ENCODE assay signal across 10 cellular contexts in genomic region chr6:11196511-11197174, GRCh38. TPM values are rescaled to one million over a fixed set of nuclear protein-coding genes. Genes with fewer than 3 reads are reported as not detected.
A peak's percentile ranks its signal among the peaks of the same experiment; 100 is the strongest.
DNase-seq lines count a peak whose midpoint lies in the region; ATAC-seq and TF ChIP-seq lines count a peak whose summit lies in the region.
"Had no signal": no experiment of that assay in that cellular context is flagged by ENCODE, and none has a peak within 500 bp of the region (broad histone marks: within the 10 kb centered on the region; RNA-seq: fewer than 3 reads in every experiment).

No MANE protein-coding gene starts in this region.

- H3K4me1 ChIP-seq in HUES6 (ENCODE audit: control insufficient read depth, insufficient read depth, low read length) (peaks cover 29% of the 10 kb centered on the region), neuronal stem cell (ENCODE audit: control insufficient read depth in 2 of 2, insufficient read depth in 1 of 2, low read depth in 1 of 2, low read length in 2 of 2) (peaks cover 18 to 31% of the 10 kb centered on the region in 2 donors)

- H3K9me3 Mint-ChIP-seq in endothelial cell (ENCODE audit: unreplicated experiment), result no peaks in the 10 kb centered on the region

- H3K27ac ChIP-seq in HUES6 (ENCODE audit: low read depth, low read length), result peak overlapping the region; percentile 9; the same call in 1 of the 2 replicates
- H3K27ac ChIP-seq in neuronal stem cell (replicated peaks; ENCODE audit: low read length), result peak overlapping the region; percentile 87
- H3K27ac ChIP-seq: WERI-Rb-1 had no signal

- no peak overlapping the region for H3K27ac Mint-ChIP-seq in endothelial cell (ENCODE audit: unreplicated experiment)

- H3K18ac ChIP-seq in neuronal stem cell (ENCODE audit: low read length), result peak overlapping the region; percentile 76

- peaks cover 3% of the 10 kb centered on the region; the same call in 1 of the 2 replicates for H3K9me3 ChIP-seq in HUES6 (ENCODE audit: control insufficient read depth, insufficient read depth, low read depth, low read length)
- H3K9me3 ChIP-seq in neuronal stem cell (replicated peaks in 1 of 2; ENCODE audit: control insufficient read depth in 2 of 2, insufficient read depth in 1 of 2, low read depth in 1 of 2, low read length in 2 of 2), result peaks cover 2 to 15% of the 10 kb centered on the region in 2 donors

- POLR2A ChIA-PET in BJ (lab: Charles Lee), result no interaction called here

- H3K36me3 ChIP-seq in BJ (ENCODE audit: control insufficient read depth, insufficient read depth, low read length), result peaks cover 4% of the 10 kb centered on the region
- peaks cover 3% of the 10 kb centered on the region; the same call in 1 of the 2 replicates for H3K36me3 ChIP-seq in HUES6 (ENCODE audit: control insufficient read depth, insufficient read depth, low read length)
- peaks cover 4 to 70% of the 10 kb centered on the region in 2 donors for H3K36me3 ChIP-seq in neuronal stem cell (replicated peaks in 1 of 2; ENCODE audit: control insufficient read depth in 2 of 2, insufficient read depth in 2 of 2, low read length in 2 of 2)
- H3K36me3 ChIP-seq: WERI-Rb-1 had no signal

- no peaks in the 10 kb centered on the region for H3K27me3 ChIP-seq in BJ (ENCODE audit: control insufficient read depth, insufficient read depth, low read length)
- H3K27me3 ChIP-seq in HUES6 (ENCODE audit: control insufficient read depth, insufficient read depth, low read length), result no peaks in the 10 kb centered on the region
- no peaks in the 10 kb centered on the region for H3K27me3 ChIP-seq in neuronal stem cell (ENCODE audit: control insufficient read depth in 3 of 3, insufficient read depth in 3 of 3, low read depth in 1 of 3, low read length in 3 of 3)

- H3K9ac ChIP-seq in HUES6 (ENCODE audit: low read length) (no peak overlapping the region), neuronal stem cell (ENCODE audit: low read depth, low read length, poor library complexity) (no peak overlapping the region)

- TF ChIP-seq CTCF in BJ (IDR thresholded peaks at IDR 0.05; ENCODE audit: insufficient read depth, low read depth, low read length) (no peak), endothelial cell (IDR thresholded peaks at IDR 0.05; ENCODE audit: unreplicated experiment) (no peak)

- no peak overlapping the region for H2AK5ac ChIP-seq in neuronal stem cell (ENCODE audit: low read depth, low read length)

- H4K8ac ChIP-seq in neuronal stem cell (ENCODE audit: low read depth, low read length), result no peak overlapping the region

- no peaks in the 10 kb centered on the region for H3K79me1 ChIP-seq in neuronal stem cell (ENCODE audit: low read depth, low read length)

- H3K36me3 Mint-ChIP-seq in endothelial cell (ENCODE audit: low read depth, unreplicated experiment), result no peaks in the 10 kb centered on the region

- H2BK120ac ChIP-seq in neuronal stem cell (ENCODE audit: low read depth, low read length), result no peak overlapping the region

- peak overlapping the region; percentile 17 for H3K4me3 Mint-ChIP-seq in endothelial cell (ENCODE audit: unreplicated experiment)

- H3K4me3 ChIP-seq in BJ (ENCODE audit: low read depth, low read length) (peak overlapping the region; percentile 19; the same call in 1 of the 2 replicates), HUES6 (ENCODE audit: low read depth, low read length) (no peak overlapping the region; the same call in 1 of the 2 replicates), neuronal stem cell (ENCODE audit: low read length in 2 of 2) (peak overlapping the region in 1 of 2 donors; percentile 10)

- no peak overlapping the region for H3K4ac ChIP-seq in neuronal stem cell (ENCODE audit: low read length)

- H3K23ac ChIP-seq in neuronal stem cell (ENCODE audit: low read depth, low read length, poor library complexity), result no peak overlapping the region

- H2BK5ac ChIP-seq in neuronal stem cell (ENCODE audit: low read length), result peak overlapping the region; percentile 76

- no CpG with 5 or more reads among the region's 15 CpGs for WGBS in neuronal stem cell (ENCODE audit: extremely low coverage in 2 of 2, insufficient read length in 2 of 2, insufficient replicate concordance in 1 of 2), 2 donors

- no peak overlapping the region for H2BK15ac ChIP-seq in neuronal stem cell (ENCODE audit: low read length)

- peak overlapping the region; percentile 43 for H3K4me2 ChIP-seq in neuronal stem cell (ENCODE audit: insufficient read depth, low read length, poor library complexity, severe bottlenecking)

- H2BK12ac ChIP-seq in neuronal stem cell (ENCODE audit: low read length), result no peak overlapping the region

- H4K91ac ChIP-seq in neuronal stem cell (ENCODE audit: low read depth, low read length, poor library complexity), result no peak overlapping the region

- H3K27me3 Mint-ChIP-seq in endothelial cell (ENCODE audit: unreplicated experiment), result no peaks in the 10 kb centered on the region

- no peak for ATAC-seq in HG03442 (IDR thresholded peaks at IDR 0.05; ENCODE audit: unreplicated experiment)
- no peak for ATAC-seq in HG03159 (IDR thresholded peaks at IDR 0.05; ENCODE audit: unreplicated experiment)

- CTCF ChIA-PET in BJ (lab: Yijun Ruan, JAX), result interaction anchor here (1.3 kb wide), 1 partner anchor 299 kb away, joined by 3 read pairs; no protein-coding TSS in a partner anchor

- peak; percentile 84 for DNase-seq in BJ (ENCODE audit: low read depth)
- no peak for DNase-seq in endothelial cell (ENCODE audit: low spot score)
- DNase-seq in neuronal stem cell (ENCODE audit: low spot score), result peak; percentile 42
- DNase-seq in DMS53 (lab: John Stamatoyannopoulos, UW), result no peak
- DNase-seq in Ammon's horn (ENCODE audit: low spot score), result no peak
- DNase-seq: cortex of kidney, WERI-Rb-1 had no signal

- peaks cover 28% of the 10 kb centered on the region for H3K4me1 Mint-ChIP-seq in endothelial cell (ENCODE audit: unreplicated experiment)

- peak overlapping the region; percentile 58 for H2AFZ ChIP-seq in neuronal stem cell (ENCODE audit: low read length)

- H3K14ac ChIP-seq in neuronal stem cell (ENCODE audit: low read length), result no peak overlapping the region

RNA-seq across cellular contexts. Expression of gene NEDD9, which starts 35.8 kb away (rescaled TPM):
- 21.3 and 25.6 TPM in 2 replicates for polyA plus RNA-seq in BJ (2011; rRNA removed)
- polyA minus RNA-seq in BJ (2011; rRNA and poly(A)+ RNA removed), result 34.9 and 48.1 TPM in 2 replicates
- 3.2 TPM for total RNA-seq in endothelial cell (ENCODE audit: unreplicated experiment)
- 6.2 TPM for polyA plus RNA-seq in neuronal stem cell (2013, experiment 1 of 2)
- polyA plus RNA-seq in neuronal stem cell (2013, experiment 2 of 2), result 6.4 TPM

Comparison
In these comparisons a context has a peak if more than half of its experiments do, and no peak if none do; other contexts are left out.
1. DNase-seq: peak in BJ (single experiment) and neuronal stem cell (single experiment); none in endothelial cell (single experiment), DMS53 (single experiment) and Ammon's horn (single experiment).